Comparison of ENCODE assay signal across 8 cellular contexts in genomic region chr16:30658731-30659506, GRCh38. TPM values are rescaled to one million over a fixed set of nuclear protein-coding genes. Genes with fewer than 3 reads are reported as not detected.
DNase-seq lines count a peak whose midpoint lies in the region; ATAC-seq, FAIRE-seq and TF ChIP-seq lines count a peak whose summit lies in the region.

No MANE protein-coding gene starts in this region.

- in situ Hi-C loops in K562 (cut with MboI), result no loop called here

- TF ChIP-seq CTCF in PC-3 (conservative IDR thresholded peaks at IDR 0.05; ENCODE audit: low read depth, low read length), result 0 out of 2 replicates have a peak, but pooled peaks have one; percentile 17
- peak; percentile 30 to 54 (median 45); a peak in 4 of 6 replicates for TF ChIP-seq CTCF in K562 (IDR thresholded peaks at IDR 0.05 in 2 of 3, conservative IDR thresholded peaks at IDR 0.05 in 1 of 3; ENCODE audit: insufficient read depth in 2 of 3, low read depth in 1 of 3, low read length in 3 of 3)

- no peaks in the 10 kb centered on the region for H3K9me2 ChIP-seq in PC-3 (replicated peaks; ENCODE audit: low read length)

- no peak for ATAC-seq in activated CD4-positive, CD25-positive, alpha-beta regulatory T cell treated with anti-CD3 and anti-CD28 coated beads, Interleukin-2, amount 50 U/mL, for 24 hours
- peak; percentile 23 for ATAC-seq in GM21576 (IDR thresholded peaks at IDR 0.05; ENCODE audit: unreplicated experiment)
- peak; percentile 8 for ATAC-seq in PC-3
- peak; percentile 59 for ATAC-seq in K562

- FAIRE-seq in K562 (lab: Jason Lieb, UNC), result peak; percentile 11

- H4K20me1 ChIP-seq in PC-3 (ENCODE audit: low read length), result no peaks in the 10 kb centered on the region
- H4K20me1 ChIP-seq in K562 (replicated peaks; ENCODE audit: control insufficient read depth, insufficient read depth, low read length), result 0 out of 2 replicates have a peak, but pooled peaks cover 4% of the 10 kb centered on the region

- peak overlapping the region; percentile 73 for H2AFZ ChIP-seq in PC-3 (ENCODE audit: low read length)
- peak overlapping the region; percentile 95 for H2AFZ ChIP-seq in K562 (ENCODE audit: low read depth, low read length)

- TF ChIP-seq POLR2A in K562 (conservative IDR thresholded peaks at IDR 0.05), result no peak; the same call in 1 of the 2 replicates

- TF ChIP-seq RAD21 in K562 (CRISPR knock-in tag; conservative IDR thresholded peaks at IDR 0.05 in 1 of 2, IDR thresholded peaks at IDR 0.05 in 1 of 2), result peak in 1 of 2 experiments; percentile 45; a peak in 1 of 4 replicates

- no peaks in the 10 kb centered on the region for H3F3A ChIP-seq in PC-3 (ENCODE audit: low read length, unreplicated experiment)

- H3K36me3 ChIP-seq in PC-3 (ENCODE audit: low read depth, low read length) (peaks cover 11% of the 10 kb centered on the region), K562 (ENCODE audit: control insufficient read depth, insufficient read depth, low read length) (peaks cover 71% of the 10 kb centered on the region; the same call in 2 of the 3 replicates)

- H3K27me3 ChIP-seq in PC-3 (ENCODE audit: low read length) (no peaks in the 10 kb centered on the region), K562 (ENCODE audit: control insufficient read depth in 2 of 2, insufficient read depth in 2 of 2, low read length in 2 of 2) (no peaks in the 10 kb centered on the region)

- peak in 3 of 4 experiments; percentile 61 to 71 (median 61) for DNase-seq in activated CD4-positive, CD25-positive, alpha-beta regulatory T cell (lab: John Stamatoyannopoulos, UW)
- DNase-seq in HuH-7 (ENCODE audit: low spot score) (peak; percentile 71), PC-3 (peak; percentile 94), K562 (ENCODE audit: extremely low read depth in 1 of 4, low spot score in 3 of 4) (peak in 3 of 4 experiments; percentile 75 to 79 (median 75)), hypothalamus (lab: John Stamatoyannopoulos, UW) (peak in 47 of 51 donors; percentile 62 to 100 (median 91)), putamen (ENCODE audit: low spot score) (peak; percentile 98)

- peak overlapping the region; percentile 94 for H3K4me3 ChIP-seq in PC-3 (ENCODE audit: low read length)
- H3K4me3 ChIP-seq in K562, result peak overlapping the region; percentile 90

- H3K9ac ChIP-seq in PC-3 (ENCODE audit: low read length), result peak overlapping the region; percentile 97
- H3K9ac ChIP-seq in K562 (ENCODE audit: insufficient read depth in 1 of 2, low read depth in 2 of 2, low read length in 2 of 2), result peak overlapping the region; percentile 97

- WGBS in K562 (ENCODE audit: insufficient coverage, low coverage, missing lambda C conversion rate), result 1% methylated on average over 53 of the region's 64 CpGs

- H3K27ac ChIP-seq in PC-3 (ENCODE audit: low read length) (peak overlapping the region; percentile 96), K562 (ENCODE audit: extremely low read depth, low read depth, low read length) (peak overlapping the region; percentile 99)

- BruUV-seq in PC-3 (replicated peaks; lab: Mats Ljungman, UMichigan) (TSS peak; percentile 88), K562 (replicated peaks; lab: Mats Ljungman, UMichigan) (TSS peak; percentile 89)

- POLR2A ChIA-PET in PC-3 (lab: Charles Lee; ENCODE audit: unreplicated experiment) (interaction anchor here (0.5 to 0.7 kb wide), 4 partner anchors 25 to 572 kb away, joined by 3 to 14 read pairs (median 5); a partner anchor contains a TSS), K562 (lab: Yijun Ruan, JAX) (interaction anchor here (0.6 to 2.0 kb wide), 27 partner anchors 8 to 572 kb away, joined by 3 to 9 read pairs (median 3); partner anchors contain the start of genes DCTPP1, PRR14, TBC1D10B and ZNF688)

- intact Hi-C loops in PC-3 (cut with micrococcal nuclease), result loop anchor here (1.0 to 5.0 kb wide), 2 partner anchors 39 to 103 kb away; partner anchors contain the start of genes CFAP119 and RNF40
- intact Hi-C loops in K562 (cut with micrococcal nuclease), result loop anchor here (1.0 to 10.0 kb wide), 6 partner anchors 40 to 594 kb away; partner anchors contain the start of genes ALDOA, DCTPP1, FBXL19 and SRCAP

- CTCF ChIA-PET in PC-3 (lab: Charles Lee) (interaction anchor here (0.6 kb wide), 1 partner anchor 76 kb away, joined by 3 read pairs; no protein-coding TSS in a partner anchor), K562 (lab: Yijun Ruan, JAX; ENCODE audit: low intra/inter-chr PET ratio) (interaction anchor here (0.7 to 1.8 kb wide), 3 partner anchors 155 to 263 kb away, joined by 5 to 10 read pairs (median 5); partner anchors contain the start of gene DCTPP1)

- peak; percentile 18; the same call in 1 of the 2 replicates for TF ChIP-seq EP300 in K562 (IDR thresholded peaks at IDR 0.05; ENCODE audit: low read length)

- peaks cover 4% of the 10 kb centered on the region for H3K9me1 ChIP-seq in K562 (ENCODE audit: control insufficient read depth, insufficient read depth, low read length)

- peak overlapping the region; percentile 76 for H3K4me2 ChIP-seq in PC-3 (ENCODE audit: low read length)
- H3K4me2 ChIP-seq in K562 (ENCODE audit: insufficient read depth, low read length), result peak overlapping the region; percentile 89; the same call in 1 of the 2 replicates

- H3K4me1 ChIP-seq in PC-3 (ENCODE audit: insufficient read depth, low read length), result peaks cover 23% of the 10 kb centered on the region
- H3K4me1 ChIP-seq in K562 (replicated peaks in 1 of 2; ENCODE audit: control insufficient read depth in 2 of 2, insufficient read depth in 2 of 2, low read length in 2 of 2), result peaks cover 20 to 52% of the 10 kb centered on the region in 2 experiments; a peak in 4 of 5 replicates

- H3K9me3 ChIP-seq in PC-3 (ENCODE audit: low read length), result no peaks in the 10 kb centered on the region
- no peaks in the 10 kb centered on the region for H3K9me3 ChIP-seq in K562 (replicated peaks; ENCODE audit: control insufficient read depth, insufficient read depth, low read depth, low read length)

- H3K79me2 ChIP-seq in PC-3 (ENCODE audit: low read length), result peaks cover 39% of the 10 kb centered on the region
- peaks cover 47% of the 10 kb centered on the region for H3K79me2 ChIP-seq in K562 (ENCODE audit: control insufficient read depth, insufficient read depth, low read length)

RNA-seq across cellular contexts. Expression of gene FBRS, which starts 0.7 kb away (rescaled TPM):
- total RNA-seq in PC-3 (2014; rRNA removed) (22.2 and 35.0 TPM in 2 replicates), K562 (2014; rRNA removed) (13.1 and 19.0 TPM in 2 replicates), K562 (2014; rRNA removed; fragmentation: Illumina TruSeq; extraction: Trizol) (6.9 and 8.1 TPM in 2 replicates), K562 (2015; rRNA removed; fragmentation: Illumina TruSeq; extraction: Trizol) (15.6 and 17.9 TPM in 2 replicates), K562 (2021) (50.1 and 59.5 TPM in 2 replicates)
- total RNA-seq in K562 (2011; cell fraction: chromatin; rRNA removed; ENCODE audit: low replicate concordance), result 93.9 and 185 TPM in 2 replicates
- total RNA-seq in K562 (2011; cell fraction: nucleolus; rRNA removed), result 89.2 and 107 TPM in 2 replicates
- 100 and 120 TPM in 2 replicates for total RNA-seq in K562 (2011; cell fraction: nucleoplasm; rRNA removed)
- polyA plus RNA-seq in K562 (2011; rRNA removed) (5.4 and 11.8 TPM in 2 replicates), K562 (2014; fragmentation: Illumina TruSeq; extraction: Trizol) (21.7 and 32.6 TPM in 2 replicates), K562 (2014; fragmentation: Nextera tagmentation; extraction: Ambion mirVana) (under 1 TPM; 0.32 to 0.46 TPM), K562 (2014; rRNA removed) (21.9 and 25.1 TPM in 2 replicates)
- 4.5 and 5.9 TPM in 2 replicates for polyA plus RNA-seq in K562 (2011; cell fraction: cytosol; rRNA removed)
- 95.4 and 113 TPM in 2 replicates for polyA plus RNA-seq in K562 (2011; cell fraction: nucleus; rRNA removed)
- polyA plus RNA-seq in K562 (2012), result 30.9 and 42.6 TPM in 2 replicates
- 9.1 and 10.0 TPM in 2 replicates for polyA minus RNA-seq in K562 (2011; rRNA and poly(A)+ RNA removed)
- 10.9 and 11.7 TPM in 2 replicates for polyA minus RNA-seq in K562 (2011; cell fraction: cytosol; rRNA and poly(A)+ RNA removed)
- polyA minus RNA-seq in K562 (2011; cell fraction: nucleus; rRNA and poly(A)+ RNA removed), result 49.8 and 67.5 TPM in 2 replicates

RNA-seq across cellular contexts. Expression of gene PRR14, which starts 8.2 kb away (rescaled TPM):
- 9.6 and 14.5 TPM in 2 replicates for total RNA-seq in PC-3 (2014; rRNA removed)
- 27.0 and 46.3 TPM in 2 replicates for total RNA-seq in K562 (2011; cell fraction: chromatin; rRNA removed; ENCODE audit: low replicate concordance)
- 23.7 and 30.5 TPM in 2 replicates for total RNA-seq in K562 (2011; cell fraction: nucleolus; rRNA removed)
- total RNA-seq in K562 (2011; cell fraction: nucleoplasm; rRNA removed), result 29.4 and 33.8 TPM in 2 replicates
- 15.6 and 20.2 TPM in 2 replicates for total RNA-seq in K562 (2014; rRNA removed)
- total RNA-seq in K562 (2014; rRNA removed; fragmentation: Illumina TruSeq; extraction: Trizol), result 6.5 and 6.8 TPM in 2 replicates
- 11.5 and 12.5 TPM in 2 replicates for total RNA-seq in K562 (2015; rRNA removed; fragmentation: Illumina TruSeq; extraction: Trizol)
- 62.1 and 63.1 TPM in 2 replicates for total RNA-seq in K562 (2021)
- polyA plus RNA-seq in K562 (2011; rRNA removed), result 10.0 and 13.0 TPM in 2 replicates
- 6.7 and 10.3 TPM in 2 replicates for polyA plus RNA-seq in K562 (2011; cell fraction: cytosol; rRNA removed)
- polyA plus RNA-seq in K562 (2011; cell fraction: nucleus; rRNA removed), result 58.6 and 70.0 TPM in 2 replicates
- polyA plus RNA-seq in K562 (2012), result 29.3 and 46.6 TPM in 2 replicates
- 23.8 and 38.3 TPM in 2 replicates for polyA plus RNA-seq in K562 (2014; fragmentation: Illumina TruSeq; extraction: Trizol)
- 1 to 10 TPM; 2.2 to 2.3 TPM for polyA plus RNA-seq in K562 (2014; fragmentation: Nextera tagmentation; extraction: Ambion mirVana)
- polyA plus RNA-seq in K562 (2014; rRNA removed), result 20.5 and 26.7 TPM in 2 replicates
- 3.1 and 4.4 TPM in 2 replicates for polyA minus RNA-seq in K562 (2011; rRNA and poly(A)+ RNA removed)
- 7.0 and 17.7 TPM in 2 replicates for polyA minus RNA-seq in K562 (2011; cell fraction: cytosol; rRNA and poly(A)+ RNA removed)
- 14.7 and 23.4 TPM in 2 replicates for polyA minus RNA-seq in K562 (2011; cell fraction: nucleus; rRNA and poly(A)+ RNA removed)

RNA-seq across cellular contexts. Expression of gene SRCAP, which starts 40.1 kb away (rescaled TPM):
- total RNA-seq in PC-3 (2014; rRNA removed), result 19.0 and 29.6 TPM in 2 replicates
- total RNA-seq in K562 (2011; cell fraction: chromatin; rRNA removed; ENCODE audit: low replicate concordance), result 89.8 and 132 TPM in 2 replicates
- 44.6 and 46.2 TPM in 2 replicates for total RNA-seq in K562 (2011; cell fraction: nucleolus; rRNA removed)
- total RNA-seq in K562 (2011; cell fraction: nucleoplasm; rRNA removed), result 58.6 and 74.8 TPM in 2 replicates
- total RNA-seq in K562 (2014; rRNA removed), result 16.0 and 16.3 TPM in 2 replicates
- 3.5 and 3.7 TPM in 2 replicates for total RNA-seq in K562 (2014; rRNA removed; fragmentation: Illumina TruSeq; extraction: Trizol)
- total RNA-seq in K562 (2015; rRNA removed; fragmentation: Illumina TruSeq; extraction: Trizol), result 5.8 and 7.9 TPM in 2 replicates
- 58.9 and 62.6 TPM in 2 replicates for total RNA-seq in K562 (2021)
- 2.2 and 6.4 TPM in 2 replicates for polyA plus RNA-seq in K562 (2011; rRNA removed)
- polyA plus RNA-seq in K562 (2011; cell fraction: cytosol; rRNA removed), result 1.9 and 3.2 TPM in 2 replicates
- 18.6 and 29.8 TPM in 2 replicates for polyA plus RNA-seq in K562 (2011; cell fraction: nucleus; rRNA removed)
- polyA plus RNA-seq in K562 (2012), result 16.6 and 25.8 TPM in 2 replicates
- 14.9 and 21.0 TPM in 2 replicates for polyA plus RNA-seq in K562 (2014; fragmentation: Illumina TruSeq; extraction: Trizol)
- polyA plus RNA-seq in K562 (2014; fragmentation: Nextera tagmentation; extraction: Ambion mirVana), result under 1 TPM; 0.21 to 0.53 TPM
- 11.4 and 17.0 TPM in 2 replicates for polyA plus RNA-seq in K562 (2014; rRNA removed)
- polyA minus RNA-seq in K562 (2011; rRNA and poly(A)+ RNA removed), result 11.0 and 11.9 TPM in 2 replicates
- polyA minus RNA-seq in K562 (2011; cell fraction: cytosol; rRNA and poly(A)+ RNA removed), result 21.7 and 27.4 TPM in 2 replicates
- 17.2 and 20.0 TPM in 2 replicates for polyA minus RNA-seq in K562 (2011; cell fraction: nucleus; rRNA and poly(A)+ RNA removed)

RNA-seq across cellular contexts. Expression of gene ZNF689, which starts 48.7 kb away (rescaled TPM):
- 6.0 and 6.9 TPM in 2 replicates for total RNA-seq in PC-3 (2014; rRNA removed)
- 6.2 and 13.7 TPM in 2 replicates for total RNA-seq in K562 (2011; cell fraction: chromatin; rRNA removed; ENCODE audit: low replicate concordance)
- 11.6 and 16.5 TPM in 2 replicates for total RNA-seq in K562 (2011; cell fraction: nucleolus; rRNA removed)
- 7.8 and 9.5 TPM in 2 replicates for total RNA-seq in K562 (2011; cell fraction: nucleoplasm; rRNA removed)
- 11.4 and 14.6 TPM in 2 replicates for total RNA-seq in K562 (2014; rRNA removed)
- 8.4 and 8.7 TPM in 2 replicates for total RNA-seq in K562 (2014; rRNA removed; fragmentation: Illumina TruSeq; extraction: Trizol)
- 12.0 and 12.1 TPM in 2 replicates for total RNA-seq in K562 (2015; rRNA removed; fragmentation: Illumina TruSeq; extraction: Trizol)
- total RNA-seq in K562 (2021), result 15.4 and 16.9 TPM in 2 replicates
- polyA plus RNA-seq in K562 (2011; rRNA removed), result 8.0 and 9.6 TPM in 2 replicates
- 8.9 and 19.1 TPM in 2 replicates for polyA plus RNA-seq in K562 (2011; cell fraction: cytosol; rRNA removed)
- polyA plus RNA-seq in K562 (2011; cell fraction: nucleus; rRNA removed), result 8.3 and 9.8 TPM in 2 replicates
- polyA plus RNA-seq in K562 (2012), result 7.8 and 9.0 TPM in 2 replicates
- 11.6 and 12.3 TPM in 2 replicates for polyA plus RNA-seq in K562 (2014; fragmentation: Illumina TruSeq; extraction: Trizol)
- polyA plus RNA-seq in K562 (2014; fragmentation: Nextera tagmentation; extraction: Ambion mirVana), result 1 to 10 TPM; 5.4 to 5.7 TPM
- polyA plus RNA-seq in K562 (2014; rRNA removed), result 10.2 and 10.8 TPM in 2 replicates
- 8.2 and 10.0 TPM in 2 replicates for polyA minus RNA-seq in K562 (2011; rRNA and poly(A)+ RNA removed)
- 11.1 TPM in 2 replicates for polyA minus RNA-seq in K562 (2011; cell fraction: cytosol; rRNA and poly(A)+ RNA removed)
- polyA minus RNA-seq in K562 (2011; cell fraction: nucleus; rRNA and poly(A)+ RNA removed), result 7.8 and 8.9 TPM in 2 replicates

Comparison
In these comparisons a context has a peak if more than half of its experiments do, and no peak if none do; other contexts are left out.
1. ATAC-seq: peak in GM21576 (single experiment), PC-3 (single experiment) and K562 (single experiment); none in activated CD4-positive, CD25-positive, alpha-beta regulatory T cell treated with anti-CD3 and anti-CD28 coated beads, Interleukin-2, amount 50 U/mL, for 24 hours (0 of 2).
2. Peak in every context shown above with its lines, with median percentiles within 50 percentile points of each other: DNase-seq.